ENCODE assay signal across 11 cellular contexts in the genomic region with DNA sequence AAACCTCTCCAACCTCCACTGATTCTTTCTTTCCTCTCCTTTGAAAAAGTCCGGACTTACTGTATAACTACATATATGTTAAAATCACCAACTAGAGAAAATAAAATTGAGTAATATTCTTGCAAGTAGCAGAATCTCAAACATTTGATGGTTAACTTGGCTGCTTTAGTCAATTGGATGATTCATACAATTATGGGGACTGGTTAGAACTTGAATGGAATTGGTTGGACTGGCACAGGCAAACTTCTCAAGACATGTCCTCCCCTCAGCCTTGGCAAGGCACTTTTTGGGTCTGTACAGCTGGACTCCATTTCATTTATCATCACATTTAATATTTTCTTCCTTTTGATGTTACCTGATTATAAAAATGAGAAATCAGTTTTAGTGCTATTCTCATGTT.
"Had no signal": no experiment of that assay in that cellular context is flagged by ENCODE, and none has a peak within 500 bp of the region (broad histone marks: within the 10 kb centered on the region; RNA-seq: fewer than 3 reads in every experiment).

No MANE protein-coding gene starts in this region.

- FAIRE-seq: small intestine had no signal

- H3K27me3 ChIP-seq: gastrocnemius medialis, tibial artery had no signal

- H3K4me1 ChIP-seq: parathyroid adenoma had no signal

- H3K4me3 ChIP-seq: gastrocnemius medialis, tibial artery had no signal

- H2AFZ ChIP-seq: parathyroid adenoma had no signal

- H3K27ac ChIP-seq: gastrocnemius medialis, parathyroid adenoma, tibial artery, VCaP had no signal

- ATAC-seq: gastrocnemius medialis had no signal

- H3K9me3 ChIP-seq: gastrocnemius medialis, tibial artery had no signal

- H3K79me2 ChIP-seq: parathyroid adenoma had no signal

- DNase-seq: activated CD4-positive, alpha-beta T cell treated with anti-CD3 and anti-CD28 coated beads for 48 hours; activated CD8-positive, alpha-beta memory T cell treated with anti-CD3 and anti-CD28 coated beads for 24 hours; activated naive CD4-positive, alpha-beta T cell treated with anti-CD3 and anti-CD28 coated beads, Interleukin-2, amount 10 ng/mL, durations not matched to agents 7 days and 5 days; cortex of kidney; effector memory CD4-positive, alpha-beta T cell; gastrocnemius medialis; small intestine; T-helper 9 cell; tibial artery had no signal

- H3K36me3 ChIP-seq: gastrocnemius medialis, tibial artery had no signal

- H3K9ac ChIP-seq: parathyroid adenoma had no signal
